In genomic region chr7:24786306-24786705, GRCh38 we compare ENCODE assay signal across 20 cellular contexts. TPM values are rescaled to one million over a fixed set of nuclear protein-coding genes. Genes with fewer than 3 reads are reported as not detected.
A peak's percentile ranks its signal among the peaks of the same experiment; 100 is the strongest.
DNase-seq lines count a peak whose midpoint lies in the region; ATAC-seq, FAIRE-seq and TF ChIP-seq lines count a peak whose summit lies in the region.
"Had no signal": no experiment of that assay in that cellular context is flagged by ENCODE, and none has a peak within 500 bp of the region (broad histone marks: within the 10 kb centered on the region; RNA-seq: fewer than 3 reads in every experiment).

No MANE protein-coding gene starts in this region.

- no peaks in the 10 kb centered on the region for H3K9me3 ChIP-seq in astrocyte (ENCODE audit: insufficient read depth, low read depth, low read length)
- H3K9me3 ChIP-seq in naive thymus-derived CD4-positive, alpha-beta T cell (ENCODE audit: control insufficient read depth in 2 of 3, low read length in 3 of 3) = no peaks in the 10 kb centered on the region
- H3K9me3 ChIP-seq: suprapubic skin had no signal

- TF ChIP-seq CTCF in CD14-positive monocyte (IDR thresholded peaks at IDR 0.05) (no peak), astrocyte (IDR thresholded peaks at IDR 0.05; ENCODE audit: insufficient read depth, low read depth, low read length) (no peak)

- H3K27ac Mint-ChIP-seq in CD14-positive monocyte (peak overlapping the region; percentile 97 to 100 (median 99)), astrocyte (ENCODE audit: unreplicated experiment) (peak overlapping the region; percentile 67)
- H3K27ac Mint-ChIP-seq in naive thymus-derived CD4-positive, alpha-beta T cell = no peak overlapping the region
- no peak overlapping the region for H3K27ac Mint-ChIP-seq in activated CD4-positive, alpha-beta T cell treated with anti-CD3 and anti-CD28 coated beads, Interleukin-2, amount 10 ng/mL, durations not matched to agents 7 days and 5 days
- H3K27ac Mint-ChIP-seq: activated CD8-positive, alpha-beta memory T cell treated with anti-CD3 and anti-CD28 coated beads, Interleukin-2, amount 10 ng/mL, durations not matched to agents 7 days and 5 days had no signal

- H3K79me2 ChIP-seq in astrocyte (ENCODE audit: insufficient read depth, low read length) = no peaks in the 10 kb centered on the region

- intact Hi-C loops in CD14-positive monocyte (cut with micrococcal nuclease) = loop anchor here in 1 of 2 donors (10.0 kb wide), 1 partner anchor 48 kb away; no protein-coding TSS in a partner anchor
- intact Hi-C loops in naive thymus-derived CD4-positive, alpha-beta T cell (cut with micrococcal nuclease) = no loop called here

- H3K4me3 Mint-ChIP-seq in CD14-positive monocyte (peak overlapping the region in 1 of 2 donors; percentile 70), astrocyte (ENCODE audit: unreplicated experiment) (no peak overlapping the region)
- H3K4me3 Mint-ChIP-seq in naive thymus-derived CD4-positive, alpha-beta T cell = no peak overlapping the region
- H3K4me3 Mint-ChIP-seq in activated CD4-positive, alpha-beta T cell treated with anti-CD3 and anti-CD28 coated beads, Interleukin-2, amount 10 ng/mL, durations not matched to agents 7 days and 5 days = no peak overlapping the region
- H3K4me3 Mint-ChIP-seq: activated CD8-positive, alpha-beta memory T cell treated with anti-CD3 and anti-CD28 coated beads, Interleukin-2, amount 10 ng/mL, durations not matched to agents 7 days and 5 days; CD4-positive, CD25-positive, alpha-beta regulatory T cell; T-helper 1 cell treated with Interleukin-12 subunit alpha and Interleukin-12 subunit beta and Interleukin-4 antibody, amounts not matched to agents 30 μg/mL and 1 μg/mL, for 36 hours had no signal

- H3K27me3 Mint-ChIP-seq in CD14-positive monocyte (ENCODE audit: low read depth in 3 of 3) (no peaks in the 10 kb centered on the region), astrocyte (ENCODE audit: low read depth, unreplicated experiment) (no peaks in the 10 kb centered on the region)
- peaks cover 0 to 6% (median 0%) of the 10 kb centered on the region in 5 donors for H3K27me3 Mint-ChIP-seq in naive thymus-derived CD4-positive, alpha-beta T cell
- H3K27me3 Mint-ChIP-seq in activated CD4-positive, alpha-beta T cell treated with anti-CD3 and anti-CD28 coated beads, Interleukin-2, amount 10 ng/mL, durations not matched to agents 7 days and 5 days = no peaks in the 10 kb centered on the region
- H3K27me3 Mint-ChIP-seq: activated CD8-positive, alpha-beta memory T cell treated with anti-CD3 and anti-CD28 coated beads, Interleukin-2, amount 10 ng/mL, durations not matched to agents 7 days and 5 days; CD4-positive, CD25-positive, alpha-beta regulatory T cell had no signal

- no peak overlapping the region for H3K4me3 ChIP-seq in astrocyte (ENCODE audit: insufficient read depth, low read depth, low read length)
- no peak overlapping the region for H3K4me3 ChIP-seq in naive thymus-derived CD4-positive, alpha-beta T cell (ENCODE audit: low read length)
- H3K4me3 ChIP-seq: cardiac muscle cell, lung, suprapubic skin had no signal

- no peaks in the 10 kb centered on the region for H4K20me1 ChIP-seq in astrocyte (ENCODE audit: insufficient read depth, low read length)

- H3K4me2 ChIP-seq in astrocyte (ENCODE audit: low read length) = no peak overlapping the region

- peaks cover 9% of the 10 kb centered on the region for H3K4me1 ChIP-seq in astrocyte (ENCODE audit: insufficient read depth, low read length)
- H3K4me1 ChIP-seq in naive thymus-derived CD4-positive, alpha-beta T cell (ENCODE audit: control insufficient read depth in 2 of 2, insufficient read depth in 2 of 2, low read length in 2 of 2) = no peaks in the 10 kb centered on the region
- H3K4me1 ChIP-seq: suprapubic skin had no signal

- peak; percentile 83 for DNase-seq in CD14-positive monocyte (ENCODE audit: low spot score)
- peak; percentile 89 for DNase-seq in MV-4-11 (lab: John Stamatoyannopoulos, UW)
- DNase-seq in astrocyte (ENCODE audit: low read depth) = no peak
- DNase-seq in naive thymus-derived CD4-positive, alpha-beta T cell = no peak
- DNase-seq in activated CD4-positive, alpha-beta T cell treated with anti-CD3 and anti-CD28 coated beads, Interleukin-2, amount 10 ng/mL, durations not matched to agents 7 days and 5 days = no peak
- DNase-seq: activated CD4-positive, CD25-positive, alpha-beta regulatory T cell; activated naive CD4-positive, alpha-beta T cell treated with anti-CD3 and anti-CD28 coated beads, Interleukin-2, amount 50 U/mL, for 16 hours; CD4-positive, CD25-positive, alpha-beta regulatory T cell; DMS79; effector CD4-positive, alpha-beta T cell; NCI-H2029 treated with DMSO at 0.1 percent for 48 hours; NCI-H510A treated with DMSO at 0.1 percent for 48 hours had no signal

- no peaks in the 10 kb centered on the region for H3K27me3 ChIP-seq in astrocyte (ENCODE audit: insufficient read depth, low read length)
- H3K27me3 ChIP-seq in naive thymus-derived CD4-positive, alpha-beta T cell (ENCODE audit: control insufficient read depth in 2 of 2, insufficient read depth in 2 of 2, low read length in 2 of 2) = no peaks in the 10 kb centered on the region
- H3K27me3 ChIP-seq: cardiac muscle cell, suprapubic skin had no signal

- no peak overlapping the region for H2AFZ ChIP-seq in astrocyte (ENCODE audit: low read depth, low read length)

- peak; percentile 64 for ATAC-seq in naive thymus-derived CD4-positive, alpha-beta T cell
- no peak for ATAC-seq in GM18873 (IDR thresholded peaks at IDR 0.05; ENCODE audit: low FRiP score, unreplicated experiment)
- no peak for ATAC-seq in HG02759 (IDR thresholded peaks at IDR 0.05; ENCODE audit: unreplicated experiment)
- no peak for ATAC-seq in HG03097 (IDR thresholded peaks at IDR 0.05; ENCODE audit: low FRiP score, unreplicated experiment)

- H3K36me3 Mint-ChIP-seq in CD14-positive monocyte (peaks cover 0 to 2% of the 10 kb centered on the region in 2 donors), astrocyte (ENCODE audit: low read depth, unreplicated experiment) (peaks cover 15% of the 10 kb centered on the region)
- H3K36me3 Mint-ChIP-seq in naive thymus-derived CD4-positive, alpha-beta T cell = peaks cover 0 to 39% (median 5%) of the 10 kb centered on the region in 5 donors
- H3K36me3 Mint-ChIP-seq in activated CD4-positive, alpha-beta T cell treated with anti-CD3 and anti-CD28 coated beads, Interleukin-2, amount 10 ng/mL, durations not matched to agents 7 days and 5 days (ENCODE audit: low read depth) = peaks cover 11% of the 10 kb centered on the region

- CTCF ChIA-PET in naive thymus-derived CD4-positive, alpha-beta T cell (lab: Charles Lee) = no interaction called here
- CTCF ChIA-PET in activated CD4-positive, alpha-beta T cell treated with anti-CD3 and anti-CD28 coated beads, Interleukin-2, amount 10 ng/mL, durations not matched to agents 7 days and 5 days (lab: Charles Lee) = no interaction called here

- no peak for FAIRE-seq in astrocyte (lab: Jason Lieb, UNC)

- peaks cover 27% of the 10 kb centered on the region for H3K4me1 Mint-ChIP-seq in CD14-positive monocyte
- H3K4me1 Mint-ChIP-seq in astrocyte (ENCODE audit: low read depth, unreplicated experiment) = peaks cover 12% of the 10 kb centered on the region
- peaks cover 0 to 2% (median 0%) of the 10 kb centered on the region in 7 donors for H3K4me1 Mint-ChIP-seq in naive thymus-derived CD4-positive, alpha-beta T cell
- H3K4me1 Mint-ChIP-seq in activated CD4-positive, alpha-beta T cell treated with anti-CD3 and anti-CD28 coated beads, Interleukin-2, amount 10 ng/mL, durations not matched to agents 7 days and 5 days = no peaks in the 10 kb centered on the region
- H3K4me1 Mint-ChIP-seq: CD4-positive, CD25-positive, alpha-beta regulatory T cell had no signal

- H3K9me3 Mint-ChIP-seq in CD14-positive monocyte (peaks cover 6 to 15% (median 11%) of the 10 kb centered on the region in 7 donors), astrocyte (ENCODE audit: unreplicated experiment) (peaks cover 15% of the 10 kb centered on the region)
- H3K9me3 Mint-ChIP-seq in naive thymus-derived CD4-positive, alpha-beta T cell = peaks cover 0 to 10% (median 3%) of the 10 kb centered on the region in 11 donors
- H3K9me3 Mint-ChIP-seq in activated CD4-positive, alpha-beta T cell treated with anti-CD3 and anti-CD28 coated beads, Interleukin-2, amount 10 ng/mL, durations not matched to agents 7 days and 5 days = peaks cover 18% of the 10 kb centered on the region
- H3K9me3 Mint-ChIP-seq: T-helper 1 cell treated with Interleukin-12 subunit alpha and Interleukin-12 subunit beta and Interleukin-4 antibody, amounts not matched to agents 30 μg/mL and 1 μg/mL, for 36 hours had no signal

- H3K27ac ChIP-seq in astrocyte (ENCODE audit: low read depth, low read length) = peak overlapping the region; percentile 90
- H3K27ac ChIP-seq in naive thymus-derived CD4-positive, alpha-beta T cell (ENCODE audit: low read depth, low read length) = no peak overlapping the region
- H3K27ac ChIP-seq: cardiac muscle cell, suprapubic skin had no signal

- POLR2A ChIA-PET in naive thymus-derived CD4-positive, alpha-beta T cell (lab: Charles Lee) = no interaction called here
- POLR2A ChIA-PET in activated CD4-positive, alpha-beta T cell treated with anti-CD3 and anti-CD28 coated beads, Interleukin-2, amount 10 ng/mL, durations not matched to agents 7 days and 5 days (lab: Charles Lee) = no interaction called here

- no peaks in the 10 kb centered on the region for H3K36me3 ChIP-seq in astrocyte (ENCODE audit: insufficient read depth, low read length)
- no peaks in the 10 kb centered on the region for H3K36me3 ChIP-seq in naive thymus-derived CD4-positive, alpha-beta T cell (ENCODE audit: control insufficient read depth in 2 of 3, insufficient read depth in 3 of 3, low read length in 3 of 3)
- H3K36me3 ChIP-seq: cardiac muscle cell, suprapubic skin had no signal

- peak overlapping the region; percentile 57 for H3K9ac ChIP-seq in astrocyte (ENCODE audit: low read length)

RNA-seq across cellular contexts. Expression of gene GSDME, which starts 29.0 kb away (rescaled TPM):
- 1 to 10 TPM in 1 of 2 donors, not detected in 1; 2.3 TPM for polyA plus RNA-seq in CD14-positive monocyte
- 25.0 and 27.7 TPM in 2 replicates for total RNA-seq in astrocyte
- total RNA-seq in naive thymus-derived CD4-positive, alpha-beta T cell = 1 to 10 TPM in 2 of 5 experiments, under 1 TPM in 3; 0.42 to 5.0 (median 0.92) TPM
- polyA plus RNA-seq in naive thymus-derived CD4-positive, alpha-beta T cell = under 1 TPM in 1 of 2 donors, not detected in 1; 0.41 TPM
- total RNA-seq in activated CD4-positive, alpha-beta T cell treated with anti-CD3 and anti-CD28 coated beads, Interleukin-2, amount 10 ng/mL, durations not matched to agents 7 days and 5 days = 1 to 10 TPM; 1.8 to 2.1 TPM
- total RNA-seq: CD4-positive, CD25-positive, alpha-beta regulatory T cell had no signal

Comparison
In these comparisons a context has a peak if more than half of its experiments do, and no peak if none do; other contexts are left out.
1. DNase-seq: peak in CD14-positive monocyte (single experiment) and MV-4-11 (single experiment); none in astrocyte (single experiment), naive thymus-derived CD4-positive, alpha-beta T cell (0 of 9) and activated CD4-positive, alpha-beta T cell treated with anti-CD3 and anti-CD28 coated beads, Interleukin-2, amount 10 ng/mL, durations not matched to agents 7 days and 5 days (single experiment).
2. H3K27ac Mint-ChIP-seq: peak in CD14-positive monocyte (7 of 7) and astrocyte (single experiment); none in naive thymus-derived CD4-positive, alpha-beta T cell (0 of 9) and activated CD4-positive, alpha-beta T cell treated with anti-CD3 and anti-CD28 coated beads, Interleukin-2, amount 10 ng/mL, durations not matched to agents 7 days and 5 days (single experiment).